ENCODE assay signal across 10 cellular contexts in genomic region chr10:110664483-110665420, GRCh38. TPM values are rescaled to one million over a fixed set of nuclear protein-coding genes. Genes with fewer than 3 reads are reported as not detected.
DNase-seq lines count a peak whose midpoint lies in the region; ATAC-seq, FAIRE-seq and TF ChIP-seq lines count a peak whose summit lies in the region.
"Had no signal": no experiment of that assay in that cellular context is flagged by ENCODE, and none has a peak within 500 bp of the region (broad histone marks: within the 10 kb centered on the region; RNA-seq: fewer than 3 reads in every experiment).

No MANE protein-coding gene starts in this region.

- H3K9ac ChIP-seq in astrocyte (ENCODE audit: low read length) (peak overlapping the region; percentile 51), H9 (ENCODE audit: extremely low read depth, insufficient read length, low read length) (no peak overlapping the region)

- H2BK120ac ChIP-seq in H9 (ENCODE audit: low read depth, low read length, poor library complexity, severe bottlenecking), result no peak overlapping the region

- ATAC-seq in left lung (peak; percentile 18), HG02588 (IDR thresholded peaks at IDR 0.05; ENCODE audit: unreplicated experiment) (no peak)
- no peak for ATAC-seq in activated naive CD8-positive, alpha-beta T cell treated with anti-CD3 and anti-CD28 coated beads, Interleukin-2, amount 50 U/mL, for 24 hours

- no peaks in the 10 kb centered on the region for H3K9me3 Mint-ChIP-seq in astrocyte (ENCODE audit: unreplicated experiment)
- no peaks in the 10 kb centered on the region for H3K9me3 Mint-ChIP-seq in activated naive CD8-positive, alpha-beta T cell treated with anti-CD3 and anti-CD28 coated beads, Interleukin-2, amount 50 U/mL, for 24 hours
- H3K9me3 Mint-ChIP-seq in H9, result no peaks in the 10 kb centered on the region; a peak in 1 of 5 replicates

- no peak overlapping the region for H2BK15ac ChIP-seq in H9 (ENCODE audit: low read depth, low read length)

- H3K9me3 ChIP-seq in astrocyte (ENCODE audit: insufficient read depth, low read depth, low read length), result no peaks in the 10 kb centered on the region
- H3K9me3 ChIP-seq in left lung, result no peaks in the 10 kb centered on the region
- H3K9me3 ChIP-seq in H9 (ENCODE audit: control insufficient read depth, low read depth, low read length), result no peaks in the 10 kb centered on the region

- H2AFZ ChIP-seq in astrocyte (ENCODE audit: low read depth, low read length), result no peak overlapping the region
- no peak overlapping the region for H2AFZ ChIP-seq in H9 (ENCODE audit: low read length)

- no peak overlapping the region for H2BK12ac ChIP-seq in H9 (ENCODE audit: insufficient read length, low read depth, low read length)

- H3K23ac ChIP-seq in H9 (ENCODE audit: insufficient read length, low read depth, low read length), result no peak overlapping the region

- no peak overlapping the region for H2BK5ac ChIP-seq in H9 (ENCODE audit: insufficient read length, low read length)

- H3K4me1 ChIP-seq in astrocyte (ENCODE audit: insufficient read depth, low read length) (peaks cover 8% of the 10 kb centered on the region), left lung (no peaks in the 10 kb centered on the region), H9 (ENCODE audit: insufficient read depth, low read length) (peaks cover 12% of the 10 kb centered on the region; the same call in 1 of the 2 replicates)

- H4K91ac ChIP-seq in H9 (ENCODE audit: insufficient read length, low read depth, low read length), result no peak overlapping the region

- H3K27ac Mint-ChIP-seq in astrocyte (ENCODE audit: unreplicated experiment) (peak overlapping the region; percentile 30), H9 (peak overlapping the region in 1 of 3 experiments; percentile 83; a peak in 1 of 7 replicates)
- no peak overlapping the region for H3K27ac Mint-ChIP-seq in activated naive CD8-positive, alpha-beta T cell treated with anti-CD3 and anti-CD28 coated beads, Interleukin-2, amount 50 U/mL, for 24 hours
- H3K27ac Mint-ChIP-seq: nephron progenitor cell had no signal

- H3K56ac ChIP-seq in H9 (ENCODE audit: insufficient read length, low read depth, low read length), result no peak overlapping the region

- H3K36me3 ChIP-seq in astrocyte (ENCODE audit: insufficient read depth, low read length) (no peaks in the 10 kb centered on the region), left lung (no peaks in the 10 kb centered on the region)

- H3K27me3 Mint-ChIP-seq in astrocyte (ENCODE audit: low read depth, unreplicated experiment), result peaks cover 4% of the 10 kb centered on the region
- peaks cover 13% of the 10 kb centered on the region for H3K27me3 Mint-ChIP-seq in activated naive CD8-positive, alpha-beta T cell treated with anti-CD3 and anti-CD28 coated beads, Interleukin-2, amount 50 U/mL, for 24 hours
- peaks cover 27% of the 10 kb centered on the region for H3K27me3 Mint-ChIP-seq in H9 (ENCODE audit: low read depth)

- intact Hi-C loops in left lung (cut with DNase I), result no loop called here

- H3K18ac ChIP-seq in H9 (ENCODE audit: insufficient read length, low read depth, low read length), result no peak overlapping the region

- no peaks in the 10 kb centered on the region for H3K36me3 Mint-ChIP-seq in astrocyte (ENCODE audit: low read depth, unreplicated experiment)
- H3K36me3 Mint-ChIP-seq in activated naive CD8-positive, alpha-beta T cell treated with anti-CD3 and anti-CD28 coated beads, Interleukin-2, amount 50 U/mL, for 24 hours (ENCODE audit: low read depth), result no peaks in the 10 kb centered on the region
- no peaks in the 10 kb centered on the region for H3K36me3 Mint-ChIP-seq in H9 (ENCODE audit: insufficient read depth in 1 of 3, low read depth in 3 of 3)

- H4K8ac ChIP-seq in H9 (replicated peaks; ENCODE audit: insufficient read length, low read depth, low read length), result no peak overlapping the region

- H3K14ac ChIP-seq in H9 (ENCODE audit: insufficient read depth, low read length), result no peak overlapping the region

- H3K4me1 Mint-ChIP-seq in astrocyte (ENCODE audit: low read depth, unreplicated experiment) (peaks cover 7% of the 10 kb centered on the region), H9 (peaks cover 38% of the 10 kb centered on the region in 2 experiments)
- H3K4me1 Mint-ChIP-seq in activated naive CD8-positive, alpha-beta T cell treated with anti-CD3 and anti-CD28 coated beads, Interleukin-2, amount 50 U/mL, for 24 hours, result peaks cover 7% of the 10 kb centered on the region

- peak; percentile 96 for FAIRE-seq in astrocyte (lab: Jason Lieb, UNC)

- no peak overlapping the region for H3T11ph ChIP-seq in H9 (ENCODE audit: low read length)

- H3K27me3 ChIP-seq in astrocyte (ENCODE audit: insufficient read depth, low read length) (no peaks in the 10 kb centered on the region), left lung (peaks cover 20 to 77% of the 10 kb centered on the region in 2 donors), H9 (ENCODE audit: insufficient read depth, low read length) (peaks cover 5% of the 10 kb centered on the region; the same call in 1 of the 2 replicates)

- H3K4me3 Mint-ChIP-seq in astrocyte (ENCODE audit: unreplicated experiment), result no peak overlapping the region
- H3K4me3 Mint-ChIP-seq in activated naive CD8-positive, alpha-beta T cell treated with anti-CD3 and anti-CD28 coated beads, Interleukin-2, amount 50 U/mL, for 24 hours, result no peak overlapping the region
- no peak overlapping the region for H3K4me3 Mint-ChIP-seq in H9
- H3K4me3 Mint-ChIP-seq: nephron progenitor cell had no signal

- no peak overlapping the region for H3K4ac ChIP-seq in H9 (ENCODE audit: low read depth, low read length)

- peak overlapping the region; percentile 73 for H3K4me2 ChIP-seq in astrocyte (ENCODE audit: low read length)
- no peak overlapping the region for H3K4me2 ChIP-seq in H9 (ENCODE audit: insufficient read depth, insufficient read length, low read length)

- no peaks in the 10 kb centered on the region for H3K23me2 ChIP-seq in H9 (ENCODE audit: insufficient read length, low read depth, low read length, poor library complexity, severe bottlenecking)

- H4K20me1 ChIP-seq in astrocyte (ENCODE audit: insufficient read depth, low read length), result no peaks in the 10 kb centered on the region
- no peaks in the 10 kb centered on the region for H4K20me1 ChIP-seq in H9 (ENCODE audit: control insufficient read depth, insufficient read depth, insufficient read length)

- TF ChIP-seq CTCF in astrocyte (IDR thresholded peaks at IDR 0.05; ENCODE audit: insufficient read depth, low read depth, low read length) (no peak), left lung (IDR thresholded peaks at IDR 0.05) (no peak), H9 (conservative IDR thresholded peaks at IDR 0.05) (no peak)

- H3K79me2 ChIP-seq in astrocyte (ENCODE audit: insufficient read depth, low read length) (no peaks in the 10 kb centered on the region), H9 (ENCODE audit: insufficient read depth, low read length) (no peaks in the 10 kb centered on the region)

- peak; percentile 46 for DNase-seq in AG20443 (ENCODE audit: low spot score)
- DNase-seq in HS-27A (ENCODE audit: low read depth), result peak; percentile 62
- peak; percentile 88 for DNase-seq in astrocyte (ENCODE audit: low read depth)
- no peak for DNase-seq in left lung
- DNase-seq in activated naive CD8-positive, alpha-beta T cell treated with anti-CD3 and anti-CD28 coated beads, Interleukin-2, amount 50 U/mL, for 24 hours, result no peak
- DNase-seq in NCI-H510A treated with DMSO at 0.1 percent for 48 hours (lab: John Stamatoyannopoulos, UW), result no peak
- DNase-seq in H9, result no peak
- DNase-seq: activated T-cell treated with anti-CD3 and anti-CD28 coated beads for 4 hours, nephron progenitor cell had no signal

- H3K4me3 ChIP-seq in astrocyte (ENCODE audit: insufficient read depth, low read depth, low read length) (no peak overlapping the region), left lung (no peak overlapping the region)

- H4K5ac ChIP-seq in H9 (ENCODE audit: insufficient read length, low read depth, low read length), result no peak overlapping the region

- no peak overlapping the region for H2BK20ac ChIP-seq in H9 (ENCODE audit: low read depth, low read length, poor library complexity, severe bottlenecking)

- no peaks in the 10 kb centered on the region for H3K79me1 ChIP-seq in H9 (ENCODE audit: insufficient read depth, low read depth, low read length, poor library complexity, severe bottlenecking)

- H3K27ac ChIP-seq in astrocyte (ENCODE audit: low read depth, low read length) (peak overlapping the region; percentile 48), left lung (no peak overlapping the region), H9 (ENCODE audit: insufficient read length, low read depth, low read length) (no peak overlapping the region)

- no peak overlapping the region for H2AK5ac ChIP-seq in H9 (ENCODE audit: insufficient read length, low read length)

- no CpG with 5 or more reads among the region's 10 CpGs for WGBS in H9 (ENCODE audit: extremely low coverage, insufficient read length, low lambda C conversion rate)

RNA-seq across cellular contexts. Expression of gene RBM20, which starts 20.6 kb away (rescaled TPM):
- total RNA-seq in astrocyte, result 1.5 TPM in 2 replicates
- total RNA-seq in left lung, result under 1 TPM; 0.55 to 0.65 TPM
- 0.15 and 0.17 TPM in 2 replicates for total RNA-seq in H9 (2021)

Comparison
In these comparisons a context has a peak if more than half of its experiments do, and no peak if none do; other contexts are left out.
1. DNase-seq: peak in AG20443 (single experiment), HS-27A (single experiment) and astrocyte (single experiment); none in left lung (0 of 2), activated naive CD8-positive, alpha-beta T cell treated with anti-CD3 and anti-CD28 coated beads, Interleukin-2, amount 50 U/mL, for 24 hours (single experiment), NCI-H510A treated with DMSO at 0.1 percent for 48 hours (single experiment) and H9 (single experiment).